In the genomic region with DNA sequence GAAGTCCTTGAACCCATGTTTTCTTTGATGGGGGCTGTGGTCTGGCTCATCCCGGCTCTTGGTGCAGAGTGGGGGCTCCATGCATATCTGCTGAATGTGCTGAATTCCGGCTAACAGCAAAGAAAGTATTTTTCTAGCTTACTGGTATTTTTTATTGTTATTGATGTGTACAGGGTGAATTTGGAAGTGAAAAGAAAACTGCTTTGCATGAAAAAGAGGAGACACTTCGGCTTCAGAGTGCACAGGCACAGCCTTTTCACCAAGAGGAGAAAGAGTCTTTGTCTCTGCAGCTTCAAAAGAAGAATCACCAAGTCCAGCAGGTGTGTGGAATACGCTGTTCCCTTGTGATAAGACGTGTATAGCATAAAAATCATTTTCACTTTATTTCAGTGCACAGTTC, we compare ENCODE assay signal across 21 cellular contexts. TPM values are rescaled to one million over a fixed set of nuclear protein-coding genes. Genes with fewer than 3 reads are reported as not detected.
A peak's percentile ranks its signal among the peaks of the same experiment; 100 is the strongest.
DNase-seq lines count a peak whose midpoint lies in the region; ATAC-seq and TF ChIP-seq lines count a peak whose summit lies in the region.
"Had no signal": no experiment of that assay in that cellular context is flagged by ENCODE, and none has a peak within 500 bp of the region (broad histone marks: within the 10 kb centered on the region; RNA-seq: fewer than 3 reads in every experiment).

No MANE protein-coding gene starts in this region.

- no peak for TF ChIP-seq RAD21 in IMR-90 (IDR thresholded peaks at IDR 0.05; ENCODE audit: low read length)

- no TSS peak for BruUV-seq in IMR-90 (replicated peaks; lab: Mats Ljungman, UMichigan)

- H4K91ac ChIP-seq in H9 (ENCODE audit: insufficient read length, low read depth, low read length) (no peak overlapping the region), IMR-90 (ENCODE audit: insufficient read depth, low read depth, low read length) (no peak overlapping the region)

- no peak for DNase-seq in H9
- no peak for DNase-seq in IMR-90
- no peak for DNase-seq in endothelial cell (ENCODE audit: low spot score)
- DNase-seq in psoas muscle: no peak
- DNase-seq in adrenal gland: no peak
- DNase-seq in cerebellum (ENCODE audit: low spot score): no peak
- DNase-seq in HT-29 (ENCODE audit: low spot score): no peak
- DNase-seq: H7; HFFc6; KBM-7; MG63; NCI-H1105 treated with DMSO at 0.1 percent for 48 hours; NCI-H146; NCI-H2029; NCI-H446 treated with DMSO at 0.1 percent for 48 hours; NCI-H526; NCI-H82; NK-92 treated with Interleukin-12 subunit alpha and Interleukin-12 subunit beta, amount 100 ng/mL, for 24 hours; PC-3; SK-N-SH had no signal

- in situ Hi-C loops in IMR-90 (cut with MboI; ENCODE audit: low sequenced_read_pairs): no loop called here

- dilution Hi-C loops in IMR-90 (cut with HindIII; ENCODE audit: low sequenced_read_pairs, unreplicated experiment): no loop called here

- H4K5ac ChIP-seq in H9 (ENCODE audit: insufficient read length, low read depth, low read length): no peak overlapping the region
- no peak overlapping the region for H4K5ac ChIP-seq in IMR-90 (ENCODE audit: low read depth, low read length)

- no peak overlapping the region for H4K8ac ChIP-seq in H9 (replicated peaks; ENCODE audit: insufficient read length, low read depth, low read length)
- H4K8ac ChIP-seq in IMR-90 (ENCODE audit: low read depth in 2 of 2, low read length in 2 of 2): no peak overlapping the region

- H3K18ac ChIP-seq in H9 (ENCODE audit: insufficient read length, low read depth, low read length) (no peak overlapping the region), IMR-90 (ENCODE audit: low read depth, low read length) (no peak overlapping the region)

- POLR2A ChIA-PET in IMR-90 (lab: Charles Lee; ENCODE audit: unreplicated experiment): no interaction called here

- H2AFZ ChIP-seq in H9 (ENCODE audit: low read length): no peak overlapping the region
- H2AFZ ChIP-seq in IMR-90 (replicated peaks; ENCODE audit: low read length, poor library complexity): no peak overlapping the region

- no peaks in the 10 kb centered on the region for H3K27me3 Mint-ChIP-seq in H9 (ENCODE audit: low read depth)
- H3K27me3 Mint-ChIP-seq in endothelial cell (ENCODE audit: unreplicated experiment): peaks cover 9% of the 10 kb centered on the region

- H3K4ac ChIP-seq in H9 (ENCODE audit: low read depth, low read length) (no peak overlapping the region), IMR-90 (ENCODE audit: low read depth, low read length) (no peak overlapping the region)

- no peak overlapping the region for H3K27ac ChIP-seq in H9 (ENCODE audit: insufficient read length, low read depth, low read length)
- H3K27ac ChIP-seq in IMR-90 (ENCODE audit: insufficient read depth, low read length): no peak overlapping the region
- peak overlapping the region; percentile 46 for H3K27ac ChIP-seq in psoas muscle
- H3K27ac ChIP-seq in adrenal gland: no peak overlapping the region

- H2BK15ac ChIP-seq in H9 (ENCODE audit: low read depth, low read length) (no peak overlapping the region), IMR-90 (ENCODE audit: low read depth, low read length) (no peak overlapping the region)

- H2BK5ac ChIP-seq in H9 (ENCODE audit: insufficient read length, low read length): no peak overlapping the region
- H2BK5ac ChIP-seq in IMR-90 (ENCODE audit: low read depth, low read length, poor library complexity, severe bottlenecking): no peak overlapping the region

- H2BK120ac ChIP-seq in H9 (ENCODE audit: low read depth, low read length, poor library complexity, severe bottlenecking): no peak overlapping the region
- H2BK120ac ChIP-seq in IMR-90 (ENCODE audit: low read depth, low read length): no peak overlapping the region

- no peak overlapping the region for H2AK9ac ChIP-seq in IMR-90 (replicated peaks; ENCODE audit: low read depth, low read length, poor library complexity)

- TF ChIP-seq POLR2A in IMR-90 (IDR thresholded peaks at IDR 0.05; ENCODE audit: low read depth, low read length) (no peak), adrenal gland (IDR thresholded peaks at IDR 0.05) (no peak)

- peaks cover 8% of the 10 kb centered on the region; the same call in 1 of the 2 replicates for H3K79me2 ChIP-seq in H9 (ENCODE audit: insufficient read depth, low read length)

- no peak overlapping the region for H3K4me3 ChIP-seq in IMR-90 (ENCODE audit: insufficient read depth, low read depth, low read length)
- H3K4me3 ChIP-seq in psoas muscle: no peak overlapping the region
- H3K4me3 ChIP-seq in adrenal gland: no peak overlapping the region
- H3K4me3 ChIP-seq: MG63 had no signal

- CTCF ChIA-PET in IMR-90 (lab: Yijun Ruan, JAX): no interaction called here

- H3K27ac Mint-ChIP-seq in H9: peak overlapping the region; percentile 69 to 80 (median 77)
- H3K27ac Mint-ChIP-seq in endothelial cell (ENCODE audit: unreplicated experiment): peak overlapping the region; percentile 46
- H3K27ac Mint-ChIP-seq: HFFc6 had no signal

- H2BK20ac ChIP-seq in H9 (ENCODE audit: low read depth, low read length, poor library complexity, severe bottlenecking) (no peak overlapping the region), IMR-90 (ENCODE audit: low read depth, low read length) (no peak overlapping the region)

- H3K14ac ChIP-seq in H9 (ENCODE audit: insufficient read depth, low read length) (no peak overlapping the region), IMR-90 (replicated peaks; ENCODE audit: low read depth, low read length) (no peak overlapping the region)

- no peak overlapping the region for H3K56ac ChIP-seq in H9 (ENCODE audit: insufficient read length, low read depth, low read length)
- no peak overlapping the region for H3K56ac ChIP-seq in IMR-90 (ENCODE audit: extremely low read depth, insufficient read depth, low read length)

- H3K4me1 Mint-ChIP-seq in H9 (peaks cover 24 to 36% of the 10 kb centered on the region in 2 experiments), endothelial cell (ENCODE audit: unreplicated experiment) (peaks cover 4% of the 10 kb centered on the region)

- no CpG with 5 or more reads among the region's 5 CpGs for WGBS in H9 (ENCODE audit: extremely low coverage, insufficient read length, low lambda C conversion rate)
- 92% methylated on average over 2 of the region's 5 CpGs; no CpG with 5 or more reads in 1 of the 2 experiments for WGBS in IMR-90 (ENCODE audit: extremely low coverage in 2 of 2, insufficient read length in 1 of 2), 2 experiments
- 89 to 93% (median 91%) methylated on average over 5 of the region's 5 CpGs for WGBS in psoas muscle, 3 donors
- WGBS in adrenal gland, 4 donors: 87 to 98% (median 93%) methylated on average over 5 of the region's 5 CpGs

- H3K4me1 ChIP-seq in H9 (ENCODE audit: insufficient read depth, low read length) (peaks cover 2% of the 10 kb centered on the region; the same call in 1 of the 2 replicates), IMR-90 (ENCODE audit: control insufficient read depth, insufficient read depth, low read length) (no peaks in the 10 kb centered on the region), psoas muscle (peaks cover 56% of the 10 kb centered on the region), adrenal gland (replicated peaks in 1 of 2) (peaks cover 0 to 4% of the 10 kb centered on the region in 2 donors)

- no peak for ATAC-seq in IMR-90 (ENCODE audit: low read depth)
- no peak for ATAC-seq in psoas muscle
- ATAC-seq: HepG2, PC-3 had no signal

- H3K9me3 ChIP-seq in H9 (ENCODE audit: control insufficient read depth, low read depth, low read length) (no peaks in the 10 kb centered on the region), IMR-90 (ENCODE audit: control insufficient read depth, insufficient read depth, low read length) (no peaks in the 10 kb centered on the region; the same call in 1 of the 2 replicates), psoas muscle (no peaks in the 10 kb centered on the region), adrenal gland (replicated peaks in 1 of 3) (no peaks in the 10 kb centered on the region)
- H3K9me3 ChIP-seq: MG63, SK-N-SH had no signal

- peaks cover 42 to 56% (median 50%) of the 10 kb centered on the region in 3 experiments for H3K36me3 Mint-ChIP-seq in H9 (ENCODE audit: insufficient read depth in 1 of 3, low read depth in 3 of 3)
- peaks cover 41% of the 10 kb centered on the region for H3K36me3 Mint-ChIP-seq in endothelial cell (ENCODE audit: low read depth, unreplicated experiment)

- no peak overlapping the region for H3K4me2 ChIP-seq in H9 (ENCODE audit: insufficient read depth, insufficient read length, low read length)
- H3K4me2 ChIP-seq in IMR-90 (ENCODE audit: low read depth, low read length): no peak overlapping the region
- H3K4me2 ChIP-seq: SK-N-SH had no signal

- peaks cover 26 to 31% of the 10 kb centered on the region in 2 experiments for H3K9me3 Mint-ChIP-seq in H9
- H3K9me3 Mint-ChIP-seq in endothelial cell (ENCODE audit: unreplicated experiment): no peaks in the 10 kb centered on the region

- H3T11ph ChIP-seq in H9 (ENCODE audit: low read length): no peak overlapping the region

- H3K79me1 ChIP-seq in H9 (ENCODE audit: insufficient read depth, low read depth, low read length, poor library complexity, severe bottlenecking) (no peaks in the 10 kb centered on the region), IMR-90 (ENCODE audit: low read depth in 1 of 2, low read length in 2 of 2) (peaks cover 41 to 68% of the 10 kb centered on the region in 2 experiments)

- H3K4me3 Mint-ChIP-seq in H9 (no peak overlapping the region; a peak in 2 of 5 replicates), endothelial cell (ENCODE audit: unreplicated experiment) (peak overlapping the region; percentile 71)
- H3K4me3 Mint-ChIP-seq: HFFc6 had no signal

- H3K9ac ChIP-seq in H9 (ENCODE audit: extremely low read depth, insufficient read length, low read length) (no peak overlapping the region), IMR-90 (ENCODE audit: low read depth, low read length) (no peak overlapping the region)
- H3K9ac ChIP-seq: SK-N-SH had no signal

- H3K23ac ChIP-seq in H9 (ENCODE audit: insufficient read length, low read depth, low read length) (no peak overlapping the region), IMR-90 (ENCODE audit: low read depth, low read length) (no peak overlapping the region)

- TF ChIP-seq CTCF in H9 (conservative IDR thresholded peaks at IDR 0.05): no peak
- TF ChIP-seq CTCF in IMR-90 (conservative IDR thresholded peaks at IDR 0.05; ENCODE audit: low read depth, low read length): no peak
- TF ChIP-seq CTCF in endothelial cell (IDR thresholded peaks at IDR 0.05; ENCODE audit: unreplicated experiment): no peak
- no peak for TF ChIP-seq CTCF in psoas muscle (IDR thresholded peaks at IDR 0.05)
- TF ChIP-seq CTCF in adrenal gland (IDR thresholded peaks at IDR 0.05): no peak

- no peak overlapping the region for H2BK12ac ChIP-seq in H9 (ENCODE audit: insufficient read length, low read depth, low read length)

- H3K36me3 ChIP-seq in IMR-90 (ENCODE audit: control insufficient read depth, insufficient read depth, low read length) (peaks cover 20% of the 10 kb centered on the region), psoas muscle (ENCODE audit: insufficient read depth in 1 of 2, low read depth in 1 of 2) (peaks cover 9 to 46% of the 10 kb centered on the region in 2 donors), adrenal gland (replicated peaks in 1 of 2) (peaks cover 0 to 11% of the 10 kb centered on the region in 2 donors)

- H4K20me1 ChIP-seq in H9 (ENCODE audit: control insufficient read depth, insufficient read depth, insufficient read length) (no peaks in the 10 kb centered on the region), IMR-90 (ENCODE audit: insufficient read depth, low read length) (peaks cover 18% of the 10 kb centered on the region)

- peaks cover 3% of the 10 kb centered on the region; the same call in 1 of the 2 replicates for H3K9me1 ChIP-seq in IMR-90 (ENCODE audit: insufficient read depth, low read length)

- H2AK5ac ChIP-seq in H9 (ENCODE audit: insufficient read length, low read length) (no peak overlapping the region), IMR-90 (ENCODE audit: low read depth, low read length) (no peak overlapping the region)

- H3K23me2 ChIP-seq in H9 (ENCODE audit: insufficient read length, low read depth, low read length, poor library complexity, severe bottlenecking): no peaks in the 10 kb centered on the region

- intact Hi-C loops in IMR-90 (cut with micrococcal nuclease): no loop called here
- intact Hi-C loops in psoas muscle (cut with DNase I): no loop called here
- intact Hi-C loops in adrenal gland (cut with DNase I): no loop called here

- H3K27me3 ChIP-seq in H9 (ENCODE audit: insufficient read depth, low read length) (no peaks in the 10 kb centered on the region), IMR-90 (ENCODE audit: control insufficient read depth, insufficient read depth, low read length) (no peaks in the 10 kb centered on the region), psoas muscle (ENCODE audit: insufficient read depth in 3 of 3, low read length in 2 of 3) (no peaks in the 10 kb centered on the region), adrenal gland (no peaks in the 10 kb centered on the region)
- H3K27me3 ChIP-seq: MG63 had no signal

RNA-seq across cellular contexts. Expression of gene PCNT, which starts 57.6 kb away (rescaled TPM):
- total RNA-seq in H9 (2021): 39.6 and 40.6 TPM in 2 replicates
- 10.0 and 14.2 TPM in 2 replicates for total RNA-seq in IMR-90 (2012; rRNA removed)
- 19.4 and 19.5 TPM in 2 replicates for polyA plus RNA-seq in IMR-90 (2012; rRNA removed)
- polyA plus RNA-seq in IMR-90 (2012; cell fraction: cytosol; rRNA removed): 7.2 and 7.8 TPM in 2 replicates
- polyA plus RNA-seq in IMR-90 (2012; cell fraction: nucleus; rRNA removed; ENCODE audit: low replicate concordance): 49.9 and 70.7 TPM in 2 replicates
- 36.0 TPM for total RNA-seq in endothelial cell (ENCODE audit: unreplicated experiment)
- 100 to 1,000 TPM in 3 of 4 donors, 10 to 100 TPM in 1; 99.4 to 642 (median 295) TPM for total RNA-seq in psoas muscle
- 100 to 1,000 TPM; 118 to 294 (median 248) TPM for polyA plus RNA-seq in psoas muscle
- 10 to 100 TPM; 27.2 to 46.6 (median 33.7) TPM for total RNA-seq in adrenal gland
- polyA plus RNA-seq in adrenal gland: 10 to 100 TPM; 14.0 to 27.3 (median 21.4) TPM
- 37.7 TPM for total RNA-seq in cerebellum
- 33.9 and 51.3 TPM in 2 replicates for total RNA-seq in HT-29 (2014; rRNA removed; shearing (Covaris generic))

RNA-seq across cellular contexts. Expression of gene C21orf58, which starts 57.9 kb away (rescaled TPM):
- 17.2 and 19.1 TPM in 2 replicates for total RNA-seq in H9 (2021)
- total RNA-seq in IMR-90 (2012; rRNA removed): 2.5 and 2.7 TPM in 2 replicates
- 5.3 and 6.2 TPM in 2 replicates for polyA plus RNA-seq in IMR-90 (2012; rRNA removed)
- polyA plus RNA-seq in IMR-90 (2012; cell fraction: cytosol; rRNA removed): 2.8 and 3.1 TPM in 2 replicates
- polyA plus RNA-seq in IMR-90 (2012; cell fraction: nucleus; rRNA removed; ENCODE audit: low replicate concordance): 20.8 and 32.3 TPM in 2 replicates
- 5.9 TPM for total RNA-seq in endothelial cell (ENCODE audit: unreplicated experiment)
- total RNA-seq in psoas muscle: 1 to 10 TPM in 3 of 4 donors, under 1 TPM in 1; 0.49 to 3.0 (median 1.1) TPM
- 1 to 10 TPM in 1 of 3 donors, under 1 TPM in 2; 0.38 to 2.3 (median 0.47) TPM for polyA plus RNA-seq in psoas muscle
- 1 to 10 TPM; 1.1 to 5.4 (median 2.2) TPM for total RNA-seq in adrenal gland
- 10 to 100 TPM in 1 of 3 donors, 1 to 10 TPM in 1, under 1 TPM in 1; 0.46 to 15.0 (median 2.9) TPM for polyA plus RNA-seq in adrenal gland
- total RNA-seq in cerebellum: 10.7 TPM
- total RNA-seq in HT-29 (2014; rRNA removed; shearing (Covaris generic)): 14.7 and 17.2 TPM in 2 replicates
